19 cellular contexts compared by ENCODE assay signal in the genomic region with DNA sequence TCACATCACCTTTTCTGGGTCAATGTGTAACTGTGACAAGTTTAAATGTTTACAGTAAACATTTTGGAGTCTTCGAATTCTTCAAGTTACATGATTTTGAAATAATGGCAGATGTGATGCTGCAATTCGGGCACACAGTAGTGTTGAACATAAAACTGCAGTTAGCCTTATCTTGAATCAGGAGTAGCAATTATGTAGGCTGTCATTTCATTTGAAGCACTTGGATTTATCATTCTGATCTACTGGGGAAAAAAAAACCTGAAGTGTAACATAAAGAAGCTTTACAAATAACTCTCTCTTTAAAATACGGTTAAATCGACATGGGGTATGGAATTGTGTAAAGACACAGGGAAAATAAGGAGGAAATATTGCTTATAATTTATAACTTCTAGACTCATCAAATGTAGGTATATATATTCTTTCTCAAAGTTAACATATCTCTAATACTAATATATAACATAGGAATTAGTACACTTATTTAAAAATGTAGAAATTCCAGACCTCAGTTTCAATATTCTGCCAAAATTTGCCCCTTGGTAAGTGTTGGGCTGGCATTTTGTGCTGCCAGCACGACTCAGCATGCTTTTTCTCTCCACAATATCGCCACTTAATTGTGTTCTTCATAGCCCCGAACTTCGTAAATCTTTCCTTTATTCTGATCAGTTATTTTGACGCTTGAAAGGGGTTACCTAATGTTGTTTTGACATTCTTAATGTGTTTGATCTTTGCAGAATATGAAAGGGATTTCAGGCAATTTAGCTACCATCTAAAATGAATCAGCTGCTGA.
"Had no signal": no experiment of that assay in that cellular context is flagged by ENCODE, and none has a peak within 500 bp of the region (broad histone marks: within the 10 kb centered on the region; RNA-seq: fewer than 3 reads in every experiment).

No MANE protein-coding gene starts in this region.

- H3K4me3 Mint-ChIP-seq: activated CD4-positive, alpha-beta memory T cell treated with anti-CD3 and anti-CD28 coated beads, Interleukin-2, amount 10 ng/mL, durations not matched to agents 7 days and 5 days; activated T-cell treated with anti-CD3 and anti-CD28 coated beads, Interleukin-2, amount 50 U/mL, for 4 hours; natural killer cell had no signal

- H3K36me3 ChIP-seq: colonic mucosa, transverse colon had no signal

- H3K9me3 ChIP-seq: colonic mucosa, mucosa of descending colon, transverse colon had no signal

- H3K36me3 Mint-ChIP-seq: natural killer cell had no signal

- H3K27ac Mint-ChIP-seq: activated CD4-positive, alpha-beta memory T cell treated with anti-CD3 and anti-CD28 coated beads, Interleukin-2, amount 10 ng/mL, durations not matched to agents 7 days and 5 days; natural killer cell had no signal

- H3K4me3 ChIP-seq: colonic mucosa, mucosa of descending colon, transverse colon had no signal

- ATAC-seq: activated T-cell treated with anti-CD3 and anti-CD28 coated beads, Interleukin-2, amount 50 U/mL, for 4 hours; esophagus mucosa; left colon; mucosa of descending colon; natural killer cell; right cardiac atrium had no signal

- H3K27ac ChIP-seq: colonic mucosa, transverse colon, VCaP had no signal

- H3K27me3 Mint-ChIP-seq: activated CD4-positive, alpha-beta memory T cell treated with anti-CD3 and anti-CD28 coated beads, Interleukin-2, amount 10 ng/mL, durations not matched to agents 7 days and 5 days had no signal

- DNase-seq: activated CD4-positive, alpha-beta memory T cell treated with anti-CD3 and anti-CD28 coated beads, Interleukin-2, amount 10 ng/mL, durations not matched to agents 7 days and 5 days; activated CD4-positive, alpha-beta T cell treated with anti-CD3 and anti-CD28 coated beads for 4 hours; activated effector memory CD4-positive, alpha-beta T cell treated with Interleukin-2 at 50 U/mL for 16 hours; activated naive CD4-positive, alpha-beta T cell treated with anti-CD3 and anti-CD28 coated beads, Interleukin-2, amount 50 U/mL, for 16 hours; activated T-cell treated with anti-CD3 and anti-CD28 coated beads, Interleukin-2, amount 50 U/mL, for 4 hours; central memory CD4-positive, alpha-beta T cell; colonic mucosa; left colon; mucosa of descending colon; natural killer cell; right cardiac atrium; small intestine; stimulated activated CD4-positive, alpha-beta T cell treated with anti-CD3 and anti-CD28 coated beads, Interleukin-4, amount 100 ng/mL, for 24 hours; stimulated activated naive CD4-positive, alpha-beta T cell treated with Interleukin-2 at 50 U/mL for 16 hours; T-helper 1 cell; T1000; transverse colon had no signal

- H3K4me1 Mint-ChIP-seq: activated CD4-positive, alpha-beta memory T cell treated with anti-CD3 and anti-CD28 coated beads, Interleukin-2, amount 10 ng/mL, durations not matched to agents 7 days and 5 days; natural killer cell had no signal

- H3K4me1 ChIP-seq: colonic mucosa, transverse colon had no signal

- H3K27me3 ChIP-seq: colonic mucosa, transverse colon had no signal
